ENCODE assay signal across 9 cellular contexts in genomic region chr3:65425880-65426279, GRCh38.
A peak's percentile ranks its signal among the peaks of the same experiment; 100 is the strongest.
DNase-seq lines count a peak whose midpoint lies in the region; ATAC-seq and TF ChIP-seq lines count a peak whose summit lies in the region.
"Had no signal": no experiment of that assay in that cellular context is flagged by ENCODE, and none has a peak within 500 bp of the region (broad histone marks: within the 10 kb centered on the region; RNA-seq: fewer than 3 reads in every experiment).

No MANE protein-coding gene starts in this region.

- no peak for TF ChIP-seq POLR2A in adrenal gland (IDR thresholded peaks at IDR 0.05)
- TF ChIP-seq POLR2A in vagina (IDR thresholded peaks at IDR 0.05), result no peak

- H3K4me3 ChIP-seq in AG04450 (ENCODE audit: low read depth, low read length) (no peak overlapping the region), adrenal gland (no peak overlapping the region), vagina (no peak overlapping the region)

- H3K9me3 ChIP-seq in AG04450 (ENCODE audit: control insufficient read depth, insufficient read depth, low read length) (no peaks in the 10 kb centered on the region), adrenal gland (replicated peaks in 1 of 3) (no peaks in the 10 kb centered on the region), vagina (no peaks in the 10 kb centered on the region)

- POLR2A ChIA-PET in AG04450 (lab: Yijun Ruan, JAX), result no interaction called here

- H3K4me1 ChIP-seq in adrenal gland (replicated peaks in 1 of 2) (no peaks in the 10 kb centered on the region), vagina (no peaks in the 10 kb centered on the region)

- intact Hi-C loops in adrenal gland (cut with DNase I) (loop anchor here in 1 of 2 donors (10.0 kb wide), 1 partner anchor 891 kb away; no protein-coding TSS in a partner anchor), vagina (cut with DNase I) (no loop called here)

- CTCF ChIA-PET in AG04450 (lab: Charles Lee), result interaction anchor here (0.6 to 5.5 kb wide), 16 partner anchors 8 to 896 kb away, joined by 3 to 51 read pairs (median 3); no protein-coding TSS in a partner anchor

- 58 to 72% (median 62%) methylated on average over 3 of the region's 3 CpGs for WGBS in adrenal gland, 4 donors

- TF ChIP-seq CTCF in AG04450 (IDR thresholded peaks at IDR 0.05; ENCODE audit: low read depth, low read length) (peak; percentile 73), adrenal gland (IDR thresholded peaks at IDR 0.05) (peak in 5 of 6 experiments; percentile 11 to 36 (median 26)), vagina (IDR thresholded peaks at IDR 0.05) (no peak)

- ATAC-seq in HG02588 (IDR thresholded peaks at IDR 0.05; ENCODE audit: unreplicated experiment), result no peak

- no peak overlapping the region for H3K27ac ChIP-seq in AG04450 (ENCODE audit: low read depth, low read length)
- no peak overlapping the region for H3K27ac ChIP-seq in adrenal gland
- H3K27ac ChIP-seq in vagina, result no peak overlapping the region

- H3K27me3 ChIP-seq in AG04450 (ENCODE audit: control insufficient read depth, insufficient read depth, low read length), result no peaks in the 10 kb centered on the region
- no peaks in the 10 kb centered on the region for H3K27me3 ChIP-seq in adrenal gland
- no peaks in the 10 kb centered on the region for H3K27me3 ChIP-seq in vagina

- H3K36me3 ChIP-seq in adrenal gland (replicated peaks in 1 of 2) (no peaks in the 10 kb centered on the region), vagina (no peaks in the 10 kb centered on the region)

- no peak for DNase-seq in AG04450 (ENCODE audit: low read depth, low spot score)
- DNase-seq in HCEC 1CT, result peak; percentile 50
- DNase-seq in adrenal gland, result no peak
- peak; percentile 29 for DNase-seq in iris pigment epithelial cell (ENCODE audit: low read depth)
- no peak for DNase-seq in NCI-H345 treated with DMSO at 0.1 percent for 48 hours (lab: John Stamatoyannopoulos, UW; ENCODE audit: unreplicated experiment)
- DNase-seq in RPMI8226, result no peak
- no peak for DNase-seq in vagina (ENCODE audit: extremely low spot score in 2 of 2)
- DNase-seq: NCI-H2029 treated with DMSO at 0.1 percent for 48 hours had no signal

Comparison
In these comparisons a context has a peak if more than half of its experiments do, and no peak if none do; other contexts are left out.
1. DNase-seq: peak in HCEC 1CT (single experiment) and iris pigment epithelial cell (single experiment); none in AG04450 (single experiment), adrenal gland (0 of 7), NCI-H345 treated with DMSO at 0.1 percent for 48 hours (single experiment), RPMI8226 (single experiment) and vagina (0 of 2).
2. CTCF ChIP-seq: peak in AG04450 (single experiment) and adrenal gland (5 of 6); none in vagina (0 of 3).